20 cellular contexts compared by ENCODE assay signal in genomic region chr2:9248363-9248762, GRCh38. TPM values are rescaled to one million over a fixed set of nuclear protein-coding genes. Genes with fewer than 3 reads are reported as not detected.
DNase-seq lines count a peak whose midpoint lies in the region; ATAC-seq and TF ChIP-seq lines count a peak whose summit lies in the region.
"Had no signal": no experiment of that assay in that cellular context is flagged by ENCODE, and none has a peak within 500 bp of the region (broad histone marks: within the 10 kb centered on the region; RNA-seq: fewer than 3 reads in every experiment).

No MANE protein-coding gene starts in this region.

- BruUV-seq in mammary epithelial cell (replicated peaks; lab: Mats Ljungman, UMichigan): no TSS peak

- H3K79me2 ChIP-seq in mammary epithelial cell (ENCODE audit: insufficient read depth, low read length): peaks cover 98% of the 10 kb centered on the region

- dilution Hi-C loops in mammary epithelial cell (cut with HindIII; ENCODE audit: low sequenced_read_pairs): no loop called here

- in situ Hi-C loops in mammary epithelial cell (cut with MboI; ENCODE audit: low sequenced_read_pairs in 2 of 2): no loop called here

- H3K4me2 ChIP-seq in mammary epithelial cell (ENCODE audit: insufficient read depth, low read depth, low read length): no peak overlapping the region

- H3K4me1 ChIP-seq in left ventricle myocardium inferior (peaks cover 85% of the 10 kb centered on the region), heart left ventricle (peaks cover 3 to 81% (median 55%) of the 10 kb centered on the region in 12 donors), mammary epithelial cell (ENCODE audit: insufficient read depth, low read length) (peaks cover 75% of the 10 kb centered on the region), mucosa of stomach (ENCODE audit: control insufficient read depth, insufficient read depth, low read length) (peaks cover 85% of the 10 kb centered on the region), thoracic aorta (ENCODE audit: control insufficient read depth in 1 of 2, low read depth in 2 of 2) (peaks cover 41 to 81% of the 10 kb centered on the region in 2 donors)

- H3K9ac ChIP-seq in mammary epithelial cell (ENCODE audit: insufficient read depth, low read length) (peak overlapping the region; percentile 72), mucosa of stomach (ENCODE audit: low read length) (peak overlapping the region; percentile 6)

- no peak overlapping the region for H3K4me3 ChIP-seq in left ventricle myocardium inferior
- H3K4me3 ChIP-seq in heart left ventricle: no peak overlapping the region
- H3K4me3 ChIP-seq in mammary epithelial cell (replicated peaks in 1 of 3; ENCODE audit: insufficient read depth in 1 of 3, low read depth in 2 of 3, low read length in 3 of 3): no peak overlapping the region
- no peak overlapping the region for H3K4me3 ChIP-seq in mucosa of stomach (ENCODE audit: low read length)
- H3K4me3 ChIP-seq in thoracic aorta: no peak overlapping the region
- H3K4me3 ChIP-seq: gastrocnemius medialis, Peyer's patch, SK-N-MC had no signal

- CTCF ChIA-PET in mammary epithelial cell (lab: Charles Lee; ENCODE audit: low non-redundant PET): no interaction called here

- H2AFZ ChIP-seq in mammary epithelial cell (ENCODE audit: low read depth, low read length): no peak overlapping the region

- H3K9me3 ChIP-seq in left ventricle myocardium inferior (replicated peaks) (no peaks in the 10 kb centered on the region), heart left ventricle (no peaks in the 10 kb centered on the region), mammary epithelial cell (replicated peaks; ENCODE audit: insufficient read depth, low read length) (no peaks in the 10 kb centered on the region), mucosa of stomach (ENCODE audit: control insufficient read depth, low read length) (no peaks in the 10 kb centered on the region), thoracic aorta (no peaks in the 10 kb centered on the region)
- H3K9me3 ChIP-seq: gastrocnemius medialis, neutrophil, Peyer's patch had no signal

- TF ChIP-seq POLR2A in heart left ventricle (IDR thresholded peaks at IDR 0.05): no peak

- intact Hi-C loops in left ventricle myocardium inferior (cut with micrococcal nuclease) (no loop called here), heart left ventricle (cut with DNase I) (no loop called here), mammary epithelial cell (cut with micrococcal nuclease) (no loop called here)

- ATAC-seq in heart left ventricle (no peak), thoracic aorta (ENCODE audit: insufficient number of reproducible peaks, low FRiP score, low read depth) (no peak)

- WGBS in heart left ventricle, 4 donors: 93 to 96% (median 94%) methylated on average over 7 of the region's 7 CpGs
- WGBS in mammary epithelial cell (ENCODE audit: low coverage, missing lambda C conversion rate): over 99% methylated on average over 7 of the region's 7 CpGs

- H3K27me3 ChIP-seq in left ventricle myocardium inferior (ENCODE audit: low read depth) (no peaks in the 10 kb centered on the region), heart left ventricle (no peaks in the 10 kb centered on the region), mammary epithelial cell (ENCODE audit: insufficient read depth, low read length) (no peaks in the 10 kb centered on the region), mucosa of stomach (ENCODE audit: control insufficient read depth, insufficient read depth, low read length) (no peaks in the 10 kb centered on the region), thoracic aorta (replicated peaks; ENCODE audit: insufficient read depth) (no peaks in the 10 kb centered on the region)
- H3K27me3 ChIP-seq: gastrocnemius medialis, neutrophil, Peyer's patch had no signal

- H3K36me3 ChIP-seq in left ventricle myocardium inferior: no peaks in the 10 kb centered on the region
- no peaks in the 10 kb centered on the region for H3K36me3 ChIP-seq in heart left ventricle
- peaks cover 2% of the 10 kb centered on the region for H3K36me3 ChIP-seq in mammary epithelial cell (ENCODE audit: insufficient read depth, low read length)
- H3K36me3 ChIP-seq in mucosa of stomach (ENCODE audit: control insufficient read depth, insufficient read depth, low read length): no peaks in the 10 kb centered on the region
- H3K36me3 ChIP-seq in thoracic aorta: no peaks in the 10 kb centered on the region
- H3K36me3 ChIP-seq: gastrocnemius medialis, neutrophil, Peyer's patch, WERI-Rb-1 had no signal

- no peaks in the 10 kb centered on the region for H4K20me1 ChIP-seq in mammary epithelial cell (ENCODE audit: insufficient read depth, low read length)

- H3K27ac ChIP-seq in left ventricle myocardium inferior (replicated peaks) (peak overlapping the region; percentile 62), heart left ventricle (peak overlapping the region in 5 of 12 donors; percentile 2 to 54 (median 25)), mammary epithelial cell (ENCODE audit: insufficient read depth, low read depth, low read length) (peak overlapping the region; percentile 95), thoracic aorta (peak overlapping the region; percentile 29 to 80)
- H3K27ac ChIP-seq: C4-2B, neutrophil, SK-N-MC, WERI-Rb-1 had no signal

- DNase-seq in left ventricle myocardium inferior (no peak), heart left ventricle (no peak), mammary epithelial cell (no peak), thoracic aorta (ENCODE audit: low spot score) (no peak), MV-4-11 (lab: John Stamatoyannopoulos, UW) (no peak), NCI-H2196 treated with DMSO at 0.1 percent for 48 hours (lab: John Stamatoyannopoulos, UW; ENCODE audit: unreplicated experiment) (no peak)
- no peak for DNase-seq in activated CD4-positive, CD25-positive, alpha-beta regulatory T cell treated with anti-CD3 and anti-CD28 coated beads, Interleukin-2, amount 50 U/mL, for 72 hours
- DNase-seq: activated CD4-positive, alpha-beta T cell treated with anti-CD3 and anti-CD28 coated beads, Interleukin-2, amount 50 U/mL, for 48 hours; activated gamma-delta T cell treated with Interleukin-2 at 50 U/mL for 16 hours; gastrocnemius medialis; kidney glomerular epithelial cell; midbrain; NCI-H1694 treated with DMSO at 0.1 percent for 48 hours; Peyer's patch; stimulated activated CD4-positive, alpha-beta T cell treated with anti-CD3 and anti-CD28 coated beads, Interleukin-15, amount 100 ng/mL, for 24 hours; WERI-Rb-1 had no signal

- TF ChIP-seq CTCF in left ventricle myocardium inferior (IDR thresholded peaks at IDR 0.05; ENCODE audit: borderline replicate concordance): no peak
- TF ChIP-seq CTCF in heart left ventricle (IDR thresholded peaks at IDR 0.05): no peak
- TF ChIP-seq CTCF in mammary epithelial cell (conservative IDR thresholded peaks at IDR 0.05 in 1 of 2, IDR thresholded peaks at IDR 0.05 in 1 of 2; ENCODE audit: extremely low read depth in 1 of 2, insufficient read depth in 1 of 2, low read depth in 1 of 2, low read length in 2 of 2): no peak
- TF ChIP-seq CTCF in thoracic aorta (IDR thresholded peaks at IDR 0.05): no peak

RNA-seq across cellular contexts. Expression of gene ASAP2, which starts 41.8 kb away (rescaled TPM):
- total RNA-seq in left ventricle myocardium inferior: 10.0 TPM
- 10 to 100 TPM in 7 of 9 donors, 1 to 10 TPM in 2; 7.4 to 17.0 (median 12.9) TPM for total RNA-seq in heart left ventricle
- 1 to 10 TPM; 6.7 to 8.0 TPM for polyA plus RNA-seq in heart left ventricle
- 100 to 1,000 TPM in 1 of 2 donors, 10 to 100 TPM in 1; 40.8 to 137 TPM for total RNA-seq in mammary epithelial cell
- 56.4 TPM for polyA plus RNA-seq in mammary epithelial cell
- polyA minus RNA-seq in mammary epithelial cell: 60.0 TPM
- 100 to 1,000 TPM in 1 of 2 donors, 10 to 100 TPM in 1; 58.1 to 102 TPM for total RNA-seq in thoracic aorta
